8 cellular contexts compared by ENCODE assay signal in genomic region chr19:13366529-13367143, GRCh38.
DNase-seq lines count a peak whose midpoint lies in the region; ATAC-seq and TF ChIP-seq lines count a peak whose summit lies in the region.

No MANE protein-coding gene starts in this region.

- H3F3A ChIP-seq in GM23248 (ENCODE audit: insufficient read depth), result no peaks in the 10 kb centered on the region

- H3K27ac Mint-ChIP-seq in activated T-cell treated with anti-CD3 and anti-CD28 coated beads, Interleukin-2, amount 50 U/mL, for 24 hours, result no peak overlapping the region

- H3K36me3 ChIP-seq in GM23248 (ENCODE audit: low read depth), result no peaks in the 10 kb centered on the region
- H3K36me3 ChIP-seq in Panc1 (ENCODE audit: control insufficient read depth, insufficient read depth, low read length), result no peaks in the 10 kb centered on the region

- no peak overlapping the region for H3K4me3 Mint-ChIP-seq in activated T-cell treated with anti-CD3 and anti-CD28 coated beads, Interleukin-2, amount 50 U/mL, for 24 hours

- H3K9me3 ChIP-seq in GM23248 (ENCODE audit: low read depth) (no peaks in the 10 kb centered on the region), Panc1 (ENCODE audit: control insufficient read depth, insufficient read depth, low read depth, low read length) (no peaks in the 10 kb centered on the region)

- no peak overlapping the region for H2AFZ ChIP-seq in GM23248

- CTCF ChIA-PET in AG04449 (lab: Yijun Ruan, JAX) (interaction anchor here (1.0 to 1.8 kb wide), 7 partner anchors 9 to 223 kb away, joined by 3 to 8 read pairs (median 4); no protein-coding TSS in a partner anchor), Panc1 (lab: Charles Lee) (no interaction called here)

- no TSS peak for BruUV-seq in Panc1 (replicated peaks; lab: Mats Ljungman, UMichigan)

- H3K9me3 Mint-ChIP-seq in activated T-cell treated with anti-CD3 and anti-CD28 coated beads, Interleukin-2, amount 50 U/mL, for 24 hours, result no peaks in the 10 kb centered on the region

- intact Hi-C loops in Panc1 (cut with micrococcal nuclease; ENCODE audit: unreplicated experiment), result loop anchor here (5.0 to 10.0 kb wide), 2 partner anchors 66 to 208 kb away; no protein-coding TSS in a partner anchor

- H3K36me3 Mint-ChIP-seq in activated T-cell treated with anti-CD3 and anti-CD28 coated beads, Interleukin-2, amount 50 U/mL, for 24 hours (ENCODE audit: low read depth), result no peaks in the 10 kb centered on the region

- H3K9ac ChIP-seq in GM23248, result no peak overlapping the region

- peaks cover 25% of the 10 kb centered on the region for H3K27me3 Mint-ChIP-seq in activated T-cell treated with anti-CD3 and anti-CD28 coated beads, Interleukin-2, amount 50 U/mL, for 24 hours

- no peaks in the 10 kb centered on the region for H3K9me2 ChIP-seq in GM23248 (ENCODE audit: insufficient read depth)

- DNase-seq in AG04449 (ENCODE audit: low read depth, low spot score), result no peak
- DNase-seq in GM23248, result peak; percentile 48
- no peak for DNase-seq in Panc1 (ENCODE audit: low read depth, low spot score)
- DNase-seq in fibroblast of peridontal ligament (ENCODE audit: extremely low read depth), result peak; percentile 56
- no peak for DNase-seq in SKM-1 (lab: John Stamatoyannopoulos, UW; ENCODE audit: unreplicated experiment)
- no peak for DNase-seq in activated T-cell treated with anti-CD3 and anti-CD28 coated beads, Interleukin-2, amount 50 U/mL, for 24 hours

- no peaks in the 10 kb centered on the region for H4K20me1 ChIP-seq in GM23248 (ENCODE audit: insufficient read depth)

- ATAC-seq in Panc1 (peak; percentile 34; the same call in 1 of the 2 replicates), HG03342 (IDR thresholded peaks at IDR 0.05; ENCODE audit: unreplicated experiment) (no peak), HG03460 (IDR thresholded peaks at IDR 0.05; ENCODE audit: unreplicated experiment) (no peak)

- POLR2A ChIA-PET in AG04449 (lab: Yijun Ruan, JAX) (no interaction called here), Panc1 (lab: Charles Lee) (no interaction called here)

- H3K4me1 ChIP-seq in GM23248 (ENCODE audit: insufficient read depth), result no peaks in the 10 kb centered on the region
- no peaks in the 10 kb centered on the region for H3K4me1 ChIP-seq in Panc1 (ENCODE audit: control insufficient read depth, insufficient read depth, low read length)

- H3K27me3 ChIP-seq in GM23248 (replicated peaks; ENCODE audit: insufficient read depth) (no peaks in the 10 kb centered on the region), Panc1 (ENCODE audit: control insufficient read depth, insufficient read depth, low read length) (no peaks in the 10 kb centered on the region)

- H3K27ac ChIP-seq in GM23248 (no peak overlapping the region), Panc1 (ENCODE audit: low read length) (no peak overlapping the region)

- no peaks in the 10 kb centered on the region for H3K4me1 Mint-ChIP-seq in activated T-cell treated with anti-CD3 and anti-CD28 coated beads, Interleukin-2, amount 50 U/mL, for 24 hours (ENCODE audit: low read depth)

- peak; percentile 39 for TF ChIP-seq CTCF in AG04449 (IDR thresholded peaks at IDR 0.05; ENCODE audit: insufficient read depth, low read length, missing control alignments)
- TF ChIP-seq CTCF in Panc1 (IDR thresholded peaks at IDR 0.05), result peak; percentile 68

- H3K79me2 ChIP-seq in GM23248 (ENCODE audit: insufficient read depth), result no peaks in the 10 kb centered on the region

- no peak overlapping the region for H3K4me2 ChIP-seq in GM23248 (ENCODE audit: unreplicated experiment)

- WGBS in GM23248 (ENCODE audit: low coverage in 1 of 2, low lambda C conversion rate in 2 of 2, missing lambda C conversion rate in 2 of 2), 2 experiments, result 92 to 93% methylated on average over 13 of the region's 13 CpGs

- no peak overlapping the region for H3K4me3 ChIP-seq in AG04449 (ENCODE audit: low read depth, low read length)
- no peak overlapping the region for H3K4me3 ChIP-seq in GM23248
- no peak overlapping the region for H3K4me3 ChIP-seq in Panc1 (ENCODE audit: low read depth in 2 of 2, low read length in 2 of 2)

- in situ Hi-C loops in GM23248 (cut with MboI), result no loop called here
- in situ Hi-C loops in Panc1 (cut with HindIII; ENCODE audit: low pct_unique_long_range_greater_than_20kb, low sequenced_read_pairs), result no loop called here

Comparison
In these comparisons a context has a peak if more than half of its experiments do, and no peak if none do; other contexts are left out.
1. DNase-seq: peak in GM23248 (single experiment) and fibroblast of peridontal ligament (single experiment); none in AG04449 (single experiment), Panc1 (single experiment), SKM-1 (single experiment) and activated T-cell treated with anti-CD3 and anti-CD28 coated beads, Interleukin-2, amount 50 U/mL, for 24 hours (single experiment).